ENCODE assay signal across 3 cellular contexts in the genomic region with DNA sequence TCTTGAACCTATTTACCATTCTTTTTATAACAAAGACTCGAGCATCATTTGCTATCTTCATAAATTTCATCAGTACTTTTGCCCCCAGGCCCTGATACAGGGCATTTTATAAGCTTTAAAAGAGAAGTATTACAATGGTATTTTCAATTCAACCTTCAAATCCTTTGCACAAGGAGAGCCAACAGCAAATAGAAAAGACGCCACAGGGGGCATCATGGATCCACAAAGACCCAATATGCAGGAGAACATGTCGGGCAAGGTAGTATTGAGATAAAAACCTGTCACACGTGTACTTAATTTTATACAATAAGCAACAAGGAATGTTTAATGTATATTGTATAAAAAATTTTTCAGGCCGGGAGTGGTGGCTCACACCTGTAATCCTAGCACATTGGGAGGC.
TF ChIP-seq lines count a peak whose summit lies in the region.

No MANE protein-coding gene starts in this region.

TF ChIP-seq in A549, 52 proteins besides CTCF, POLR2A, EP300 and RAD21:
- TF ChIP-seq, protein P1, sequence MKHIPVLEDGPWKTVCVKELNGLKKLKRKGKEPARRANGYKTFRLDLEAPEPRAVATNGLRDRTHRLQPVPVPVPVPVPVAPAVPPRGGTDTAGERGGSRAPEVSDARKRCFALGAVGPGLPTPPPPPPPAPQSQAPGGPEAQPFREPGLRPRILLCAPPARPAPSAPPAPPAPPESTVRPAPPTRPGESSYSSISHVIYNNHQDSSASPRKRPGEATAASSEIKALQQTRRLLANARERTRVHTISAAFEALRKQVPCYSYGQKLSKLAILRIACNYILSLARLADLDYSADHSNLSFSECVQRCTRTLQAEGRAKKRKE (CRISPR knock-in tag; IDR thresholded peaks at IDR 0.05; ENCODE audit: low read depth): no peak
- TF ChIP-seq JUNB (IDR thresholded peaks at IDR 0.05): no peak
- TF ChIP-seq, protein P2, sequence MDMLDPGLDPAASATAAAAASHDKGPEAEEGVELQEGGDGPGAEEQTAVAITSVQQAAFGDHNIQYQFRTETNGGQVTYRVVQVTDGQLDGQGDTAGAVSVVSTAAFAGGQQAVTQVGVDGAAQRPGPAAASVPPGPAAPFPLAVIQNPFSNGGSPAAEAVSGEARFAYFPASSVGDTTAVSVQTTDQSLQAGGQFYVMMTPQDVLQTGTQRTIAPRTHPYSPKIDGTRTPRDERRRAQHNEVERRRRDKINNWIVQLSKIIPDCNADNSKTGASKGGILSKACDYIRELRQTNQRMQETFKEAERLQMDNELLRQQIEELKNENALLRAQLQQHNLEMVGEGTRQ (IDR thresholded peaks at IDR 0.05): no peak
- no peak for TF ChIP-seq CHD2 (IDR thresholded peaks at IDR 0.05; ENCODE audit: low read length, partially characterized antibody)
- TF ChIP-seq POLR2AphosphoS2 (conservative IDR thresholded peaks at IDR 0.05; ENCODE audit: low read length): no peak
- no peak for TF ChIP-seq TP53 (CRISPR knock-in tag; IDR thresholded peaks at IDR 0.05)
- no peak for TF ChIP-seq GATA3 (IDR thresholded peaks at IDR 0.05; ENCODE audit: borderline replicate concordance)
- TF ChIP-seq, protein P3, sequence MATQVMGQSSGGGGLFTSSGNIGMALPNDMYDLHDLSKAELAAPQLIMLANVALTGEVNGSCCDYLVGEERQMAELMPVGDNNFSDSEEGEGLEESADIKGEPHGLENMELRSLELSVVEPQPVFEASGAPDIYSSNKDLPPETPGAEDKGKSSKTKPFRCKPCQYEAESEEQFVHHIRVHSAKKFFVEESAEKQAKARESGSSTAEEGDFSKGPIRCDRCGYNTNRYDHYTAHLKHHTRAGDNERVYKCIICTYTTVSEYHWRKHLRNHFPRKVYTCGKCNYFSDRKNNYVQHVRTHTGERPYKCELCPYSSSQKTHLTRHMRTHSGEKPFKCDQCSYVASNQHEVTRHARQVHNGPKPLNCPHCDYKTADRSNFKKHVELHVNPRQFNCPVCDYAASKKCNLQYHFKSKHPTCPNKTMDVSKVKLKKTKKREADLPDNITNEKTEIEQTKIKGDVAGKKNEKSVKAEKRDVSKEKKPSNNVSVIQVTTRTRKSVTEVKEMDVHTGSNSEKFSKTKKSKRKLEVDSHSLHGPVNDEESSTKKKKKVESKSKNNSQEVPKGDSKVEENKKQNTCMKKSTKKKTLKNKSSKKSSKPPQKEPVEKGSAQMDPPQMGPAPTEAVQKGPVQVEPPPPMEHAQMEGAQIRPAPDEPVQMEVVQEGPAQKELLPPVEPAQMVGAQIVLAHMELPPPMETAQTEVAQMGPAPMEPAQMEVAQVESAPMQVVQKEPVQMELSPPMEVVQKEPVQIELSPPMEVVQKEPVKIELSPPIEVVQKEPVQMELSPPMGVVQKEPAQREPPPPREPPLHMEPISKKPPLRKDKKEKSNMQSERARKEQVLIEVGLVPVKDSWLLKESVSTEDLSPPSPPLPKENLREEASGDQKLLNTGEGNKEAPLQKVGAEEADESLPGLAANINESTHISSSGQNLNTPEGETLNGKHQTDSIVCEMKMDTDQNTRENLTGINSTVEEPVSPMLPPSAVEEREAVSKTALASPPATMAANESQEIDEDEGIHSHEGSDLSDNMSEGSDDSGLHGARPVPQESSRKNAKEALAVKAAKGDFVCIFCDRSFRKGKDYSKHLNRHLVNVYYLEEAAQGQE (IDR thresholded peaks at IDR 0.05): no peak
- TF ChIP-seq HOXA7 (CRISPR knock-in tag; IDR thresholded peaks at IDR 0.05): no peak
- TF ChIP-seq, protein P4, sequence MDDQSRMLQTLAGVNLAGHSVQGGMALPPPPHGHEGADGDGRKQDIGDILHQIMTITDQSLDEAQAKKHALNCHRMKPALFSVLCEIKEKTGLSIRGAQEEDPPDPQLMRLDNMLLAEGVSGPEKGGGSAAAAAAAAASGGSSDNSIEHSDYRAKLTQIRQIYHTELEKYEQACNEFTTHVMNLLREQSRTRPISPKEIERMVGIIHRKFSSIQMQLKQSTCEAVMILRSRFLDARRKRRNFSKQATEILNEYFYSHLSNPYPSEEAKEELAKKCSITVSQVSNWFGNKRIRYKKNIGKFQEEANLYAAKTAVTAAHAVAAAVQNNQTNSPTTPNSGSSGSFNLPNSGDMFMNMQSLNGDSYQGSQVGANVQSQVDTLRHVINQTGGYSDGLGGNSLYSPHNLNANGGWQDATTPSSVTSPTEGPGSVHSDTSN (IDR thresholded peaks at IDR 0.05): no peak
- no peak for TF ChIP-seq BHLHE40 (IDR thresholded peaks at IDR 0.05; ENCODE audit: low read depth, low read length)

TF ChIP-seq in GM23338, 12 proteins besides CTCF, POLR2A, EP300 and RAD21 (continues in another document):
- TF ChIP-seq JUNB (IDR thresholded peaks at IDR 0.05; ENCODE audit: unreplicated experiment) (no peak), ZNF331 (CRISPR knock-in tag; IDR thresholded peaks at IDR 0.05; ENCODE audit: low read depth) (no peak), EZH2phosphoT487 (IDR thresholded peaks at IDR 0.05; ENCODE audit: unreplicated experiment) (no peak), STAT1 (IDR thresholded peaks at IDR 0.05; ENCODE audit: unreplicated experiment) (no peak)
- TF ChIP-seq, protein P5, sequence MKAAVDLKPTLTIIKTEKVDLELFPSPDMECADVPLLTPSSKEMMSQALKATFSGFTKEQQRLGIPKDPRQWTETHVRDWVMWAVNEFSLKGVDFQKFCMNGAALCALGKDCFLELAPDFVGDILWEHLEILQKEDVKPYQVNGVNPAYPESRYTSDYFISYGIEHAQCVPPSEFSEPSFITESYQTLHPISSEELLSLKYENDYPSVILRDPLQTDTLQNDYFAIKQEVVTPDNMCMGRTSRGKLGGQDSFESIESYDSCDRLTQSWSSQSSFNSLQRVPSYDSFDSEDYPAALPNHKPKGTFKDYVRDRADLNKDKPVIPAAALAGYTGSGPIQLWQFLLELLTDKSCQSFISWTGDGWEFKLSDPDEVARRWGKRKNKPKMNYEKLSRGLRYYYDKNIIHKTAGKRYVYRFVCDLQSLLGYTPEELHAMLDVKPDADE (IDR thresholded peaks at IDR 0.05): no peak
- TF ChIP-seq, protein P6, sequence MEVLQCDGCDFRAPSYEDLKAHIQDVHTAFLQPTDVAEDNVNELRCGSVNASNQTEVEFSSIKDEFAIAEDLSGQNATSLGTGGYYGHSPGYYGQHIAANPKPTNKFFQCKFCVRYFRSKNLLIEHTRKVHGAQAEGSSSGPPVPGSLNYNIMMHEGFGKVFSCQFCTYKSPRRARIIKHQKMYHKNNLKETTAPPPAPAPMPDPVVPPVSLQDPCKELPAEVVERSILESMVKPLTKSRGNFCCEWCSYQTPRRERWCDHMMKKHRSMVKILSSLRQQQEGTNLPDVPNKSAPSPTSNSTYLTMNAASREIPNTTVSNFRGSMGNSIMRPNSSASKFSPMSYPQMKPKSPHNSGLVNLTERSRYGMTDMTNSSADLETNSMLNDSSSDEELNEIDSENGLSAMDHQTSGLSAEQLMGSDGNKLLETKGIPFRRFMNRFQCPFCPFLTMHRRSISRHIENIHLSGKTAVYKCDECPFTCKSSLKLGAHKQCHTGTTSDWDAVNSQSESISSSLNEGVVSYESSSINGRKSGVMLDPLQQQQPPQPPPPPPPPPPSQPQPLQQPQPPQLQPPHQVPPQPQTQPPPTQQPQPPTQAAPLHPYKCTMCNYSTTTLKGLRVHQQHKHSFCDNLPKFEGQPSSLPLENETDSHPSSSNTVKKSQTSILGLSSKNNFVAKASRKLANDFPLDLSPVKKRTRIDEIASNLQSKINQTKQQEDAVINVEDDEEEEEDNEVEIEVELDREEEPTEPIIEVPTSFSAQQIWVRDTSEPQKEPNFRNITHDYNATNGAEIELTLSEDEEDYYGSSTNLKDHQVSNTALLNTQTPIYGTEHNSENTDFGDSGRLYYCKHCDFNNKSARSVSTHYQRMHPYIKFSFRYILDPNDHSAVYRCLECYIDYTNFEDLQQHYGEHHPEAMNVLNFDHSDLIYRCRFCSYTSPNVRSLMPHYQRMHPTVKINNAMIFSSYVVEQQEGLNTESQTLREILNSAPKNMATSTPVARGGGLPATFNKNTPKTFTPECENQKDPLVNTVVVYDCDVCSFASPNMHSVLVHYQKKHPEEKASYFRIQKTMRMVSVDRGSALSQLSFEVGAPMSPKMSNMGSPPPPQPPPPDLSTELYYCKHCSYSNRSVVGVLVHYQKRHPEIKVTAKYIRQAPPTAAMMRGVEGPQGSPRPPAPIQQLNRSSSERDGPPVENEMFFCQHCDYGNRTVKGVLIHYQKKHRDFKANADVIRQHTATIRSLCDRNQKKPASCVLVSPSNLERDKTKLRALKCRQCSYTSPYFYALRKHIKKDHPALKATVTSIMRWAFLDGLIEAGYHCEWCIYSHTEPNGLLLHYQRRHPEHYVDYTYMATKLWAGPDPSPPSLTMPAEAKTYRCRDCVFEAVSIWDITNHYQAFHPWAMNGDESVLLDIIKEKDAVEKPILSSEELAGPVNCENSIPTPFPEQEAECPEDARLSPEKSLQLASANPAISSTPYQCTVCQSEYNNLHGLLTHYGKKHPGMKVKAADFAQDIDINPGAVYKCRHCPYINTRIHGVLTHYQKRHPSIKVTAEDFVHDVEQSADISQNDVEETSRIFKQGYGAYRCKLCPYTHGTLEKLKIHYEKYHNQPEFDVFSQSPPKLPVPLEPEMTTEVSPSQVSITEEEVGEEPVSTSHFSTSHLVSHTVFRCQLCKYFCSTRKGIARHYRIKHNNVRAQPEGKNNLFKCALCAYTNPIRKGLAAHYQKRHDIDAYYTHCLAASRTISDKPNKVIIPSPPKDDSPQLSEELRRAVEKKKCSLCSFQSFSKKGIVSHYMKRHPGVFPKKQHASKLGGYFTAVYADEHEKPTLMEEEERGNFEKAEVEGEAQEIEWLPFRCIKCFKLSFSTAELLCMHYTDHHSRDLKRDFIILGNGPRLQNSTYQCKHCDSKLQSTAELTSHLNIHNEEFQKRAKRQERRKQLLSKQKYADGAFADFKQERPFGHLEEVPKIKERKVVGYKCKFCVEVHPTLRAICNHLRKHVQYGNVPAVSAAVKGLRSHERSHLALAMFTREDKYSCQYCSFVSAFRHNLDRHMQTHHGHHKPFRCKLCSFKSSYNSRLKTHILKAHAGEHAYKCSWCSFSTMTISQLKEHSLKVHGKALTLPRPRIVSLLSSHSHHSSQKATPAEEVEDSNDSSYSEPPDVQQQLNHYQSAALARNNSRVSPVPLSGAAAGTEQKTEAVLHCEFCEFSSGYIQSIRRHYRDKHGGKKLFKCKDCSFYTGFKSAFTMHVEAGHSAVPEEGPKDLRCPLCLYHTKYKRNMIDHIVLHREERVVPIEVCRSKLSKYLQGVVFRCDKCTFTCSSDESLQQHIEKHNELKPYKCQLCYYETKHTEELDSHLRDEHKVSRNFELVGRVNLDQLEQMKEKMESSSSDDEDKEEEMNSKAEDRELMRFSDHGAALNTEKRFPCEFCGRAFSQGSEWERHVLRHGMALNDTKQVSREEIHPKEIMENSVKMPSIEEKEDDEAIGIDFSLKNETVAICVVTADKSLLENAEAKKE (CRISPR knock-in tag; IDR thresholded peaks at IDR 0.05): no peak

TF ChIP-seq in GM12878, 131 proteins besides CTCF, POLR2A, EP300 and RAD21:
- TF ChIP-seq, protein P7, sequence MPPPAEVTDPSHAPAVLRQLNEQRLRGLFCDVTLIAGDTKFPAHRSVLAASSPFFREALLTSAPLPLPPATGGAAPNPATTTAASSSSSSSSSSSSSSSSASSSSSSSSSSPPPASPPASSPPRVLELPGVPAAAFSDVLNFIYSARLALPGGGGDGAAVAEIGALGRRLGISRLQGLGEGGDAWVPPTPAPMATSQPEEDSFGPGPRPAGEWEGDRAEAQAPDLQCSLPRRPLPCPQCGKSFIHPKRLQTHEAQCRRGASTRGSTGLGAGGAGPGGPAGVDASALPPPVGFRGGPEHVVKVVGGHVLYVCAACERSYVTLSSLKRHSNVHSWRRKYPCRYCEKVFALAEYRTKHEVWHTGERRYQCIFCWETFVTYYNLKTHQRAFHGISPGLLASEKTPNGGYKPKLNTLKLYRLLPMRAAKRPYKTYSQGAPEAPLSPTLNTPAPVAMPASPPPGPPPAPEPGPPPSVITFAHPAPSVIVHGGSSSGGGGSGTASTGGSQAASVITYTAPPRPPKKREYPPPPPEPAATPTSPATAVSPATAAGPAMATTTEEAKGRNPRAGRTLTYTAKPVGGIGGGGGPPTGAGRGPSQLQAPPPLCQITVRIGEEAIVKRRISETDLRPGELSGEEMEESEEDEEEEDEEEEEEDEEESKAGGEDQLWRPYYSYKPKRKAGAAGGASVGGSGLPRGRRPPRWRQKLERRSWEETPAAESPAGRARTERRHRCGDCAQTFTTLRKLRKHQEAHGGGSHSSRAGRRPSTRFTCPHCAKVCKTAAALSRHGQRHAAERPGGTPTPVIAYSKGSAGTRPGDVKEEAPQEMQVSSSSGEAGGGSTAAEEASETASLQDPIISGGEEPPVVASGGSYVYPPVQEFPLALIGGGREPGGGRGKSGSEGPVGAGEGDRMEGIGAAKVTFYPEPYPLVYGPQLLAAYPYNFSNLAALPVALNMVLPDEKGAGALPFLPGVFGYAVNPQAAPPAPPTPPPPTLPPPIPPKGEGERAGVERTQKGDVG (CRISPR knock-in tag; IDR thresholded peaks at IDR 0.05): no peak
- TF ChIP-seq, protein P8, sequence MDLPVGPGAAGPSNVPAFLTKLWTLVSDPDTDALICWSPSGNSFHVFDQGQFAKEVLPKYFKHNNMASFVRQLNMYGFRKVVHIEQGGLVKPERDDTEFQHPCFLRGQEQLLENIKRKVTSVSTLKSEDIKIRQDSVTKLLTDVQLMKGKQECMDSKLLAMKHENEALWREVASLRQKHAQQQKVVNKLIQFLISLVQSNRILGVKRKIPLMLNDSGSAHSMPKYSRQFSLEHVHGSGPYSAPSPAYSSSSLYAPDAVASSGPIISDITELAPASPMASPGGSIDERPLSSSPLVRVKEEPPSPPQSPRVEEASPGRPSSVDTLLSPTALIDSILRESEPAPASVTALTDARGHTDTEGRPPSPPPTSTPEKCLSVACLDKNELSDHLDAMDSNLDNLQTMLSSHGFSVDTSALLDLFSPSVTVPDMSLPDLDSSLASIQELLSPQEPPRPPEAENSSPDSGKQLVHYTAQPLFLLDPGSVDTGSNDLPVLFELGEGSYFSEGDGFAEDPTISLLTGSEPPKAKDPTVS (IDR thresholded peaks at IDR 0.05; ENCODE audit: low read depth, low read length): no peak
- TF ChIP-seq SIN3A (IDR thresholded peaks at IDR 0.05; ENCODE audit: low read depth, low read length) (no peak), HCFC1 (IDR thresholded peaks at IDR 0.05; ENCODE audit: low read length) (no peak), RB1 (IDR thresholded peaks at IDR 0.05; ENCODE audit: borderline replicate concordance) (no peak), ZBED1 (IDR thresholded peaks at IDR 0.05; ENCODE audit: borderline replicate concordance) (no peak), HDGF (IDR thresholded peaks at IDR 0.05) (no peak), BMI1 (IDR thresholded peaks at IDR 0.05; ENCODE audit: borderline replicate concordance) (no peak), SUPT20H (IDR thresholded peaks at IDR 0.05; ENCODE audit: borderline replicate concordance, control insufficient read depth, low read depth, low read length) (no peak)
